ENCODE assay signal across 16 cellular contexts in genomic region chr19:49552749-49553148, GRCh38. TPM values are rescaled to one million over a fixed set of nuclear protein-coding genes. Genes with fewer than 3 reads are reported as not detected.
DNase-seq lines count a peak whose midpoint lies in the region; ATAC-seq and TF ChIP-seq lines count a peak whose summit lies in the region.
"Had no signal": no experiment of that assay in that cellular context is flagged by ENCODE, and none has a peak within 500 bp of the region (broad histone marks: within the 10 kb centered on the region; RNA-seq: fewer than 3 reads in every experiment).

No MANE protein-coding gene starts in this region.

- peak overlapping the region; percentile 63 for H3K27ac Mint-ChIP-seq in activated B cell treated with CpG ODN at 0.5 μM for 24 hours
- peak overlapping the region; percentile 97 for H3K27ac Mint-ChIP-seq in progenitor cell of endocrine pancreas

- H3K36me3 Mint-ChIP-seq in activated B cell treated with CpG ODN at 0.5 μM for 24 hours (ENCODE audit: low read depth) = peaks cover 34% of the 10 kb centered on the region
- peaks cover 26% of the 10 kb centered on the region for H3K36me3 Mint-ChIP-seq in progenitor cell of endocrine pancreas (ENCODE audit: insufficient read depth)

- no peaks in the 10 kb centered on the region for H3K27me3 Mint-ChIP-seq in activated B cell treated with CpG ODN at 0.5 μM for 24 hours
- no peaks in the 10 kb centered on the region for H3K27me3 Mint-ChIP-seq in progenitor cell of endocrine pancreas

- H3K9me3 Mint-ChIP-seq in activated B cell treated with CpG ODN at 0.5 μM for 24 hours (no peaks in the 10 kb centered on the region), progenitor cell of endocrine pancreas (ENCODE audit: low read depth) (no peaks in the 10 kb centered on the region)
- H3K9me3 Mint-ChIP-seq: H9 had no signal

- peaks cover 10% of the 10 kb centered on the region for H3K4me1 ChIP-seq in colonic mucosa
- H3K4me1 ChIP-seq: tibial artery had no signal

- H3K27me3 ChIP-seq in colonic mucosa = no peaks in the 10 kb centered on the region
- H3K27me3 ChIP-seq: brain microvascular endothelial cell, tibial artery had no signal

- no peak for TF ChIP-seq CTCF in activated B cell treated with CpG ODN at 0.5 μM for 24 hours (IDR thresholded peaks at IDR 0.05)
- no peak for TF ChIP-seq CTCF in colonic mucosa (IDR thresholded peaks at IDR 0.05)
- no peak for TF ChIP-seq CTCF in progenitor cell of endocrine pancreas (IDR thresholded peaks at IDR 0.05; ENCODE audit: unreplicated experiment)

- H3K4me1 Mint-ChIP-seq in activated B cell treated with CpG ODN at 0.5 μM for 24 hours = peaks cover 14% of the 10 kb centered on the region
- H3K4me1 Mint-ChIP-seq in progenitor cell of endocrine pancreas (ENCODE audit: low read depth) = peaks cover 27% of the 10 kb centered on the region

- H3K4me3 ChIP-seq in colonic mucosa = no peak overlapping the region
- H3K4me3 ChIP-seq: tibial artery had no signal

- intact Hi-C loops in activated B cell treated with CpG ODN at 0.5 μM for 24 hours (cut with micrococcal nuclease) = no loop called here
- intact Hi-C loops in colonic mucosa (cut with DNase I) = no loop called here

- POLR2A ChIA-PET in activated B cell treated with CpG ODN at 0.5 μM for 24 hours (lab: Charles Lee) = interaction anchor here (1.1 kb wide), 1 partner anchor 10 kb away, joined by 6 read pairs; no protein-coding TSS in a partner anchor

- peak; percentile 15 to 24 for DNase-seq in NOMO-1 (lab: John Stamatoyannopoulos, UW; ENCODE audit: unreplicated experiment in 2 of 2)
- no peak for DNase-seq in NOMO-1 treated with dmso at 0.1 percent for 144 hours (lab: John Stamatoyannopoulos, UW; ENCODE audit: unreplicated experiment)
- no peak for DNase-seq in activated B cell treated with CpG ODN at 0.5 μM for 24 hours
- DNase-seq in colonic mucosa = no peak
- DNase-seq in progenitor cell of endocrine pancreas (ENCODE audit: low spot score, unreplicated experiment) = no peak
- no peak for DNase-seq in OCI-M2 (lab: John Stamatoyannopoulos, UW; ENCODE audit: unreplicated experiment)
- DNase-seq: brain microvascular endothelial cell, DMS153, H9, mesenchymal stem cell, NCI-H1417 treated with DMSO at 0.1 percent for 48 hours, NCI-H748 treated with DMSO at 0.1 percent for 48 hours, SK-N-SH, tibial artery had no signal

- H3K4me3 Mint-ChIP-seq in activated B cell treated with CpG ODN at 0.5 μM for 24 hours (no peak overlapping the region), progenitor cell of endocrine pancreas (ENCODE audit: low read depth) (no peak overlapping the region)
- H3K4me3 Mint-ChIP-seq: H9 had no signal

- ATAC-seq in activated B cell treated with CpG ODN at 0.5 μM for 24 hours (ENCODE audit: low read depth) (no peak), GM18909 (IDR thresholded peaks at IDR 0.05; ENCODE audit: poor library complexity, unreplicated experiment) (no peak), HG02973 (IDR thresholded peaks at IDR 0.05; ENCODE audit: unreplicated experiment) (no peak)

- no peaks in the 10 kb centered on the region for H3K9me3 ChIP-seq in colonic mucosa
- H3K9me3 ChIP-seq: SK-N-SH, tibial artery had no signal

- peak overlapping the region; percentile 83 for H3K27ac ChIP-seq in colonic mucosa
- H3K27ac ChIP-seq: brain microvascular endothelial cell, tibial artery had no signal

- H3K9ac ChIP-seq in colonic mucosa (ENCODE audit: low read depth in 2 of 2, low read length in 2 of 2) = peak overlapping the region in 1 of 2 donors; percentile 71
- H3K9ac ChIP-seq: SK-N-SH had no signal

- CTCF ChIA-PET in activated B cell treated with CpG ODN at 0.5 μM for 24 hours (lab: Charles Lee) = interaction anchor here (1.2 to 1.3 kb wide), 2 partner anchors 17 to 49 kb away, joined by 3 to 5 read pairs; no protein-coding TSS in a partner anchor

- H3K36me3 ChIP-seq in colonic mucosa = no peaks in the 10 kb centered on the region

RNA-seq across cellular contexts. Expression of gene RCN3, which starts 24.9 kb away (rescaled TPM):
- 0.89 and 1.1 TPM in 2 replicates for total RNA-seq in activated B cell treated with CpG ODN at 0.5 μM for 24 hours
- 10 to 100 TPM; 16.9 to 55.1 TPM for total RNA-seq in colonic mucosa
- total RNA-seq in progenitor cell of endocrine pancreas = 43.4 and 58.0 TPM in 2 replicates

RNA-seq across cellular contexts. Expression of gene NOSIP, which starts 27.6 kb away (rescaled TPM):
- total RNA-seq in activated B cell treated with CpG ODN at 0.5 μM for 24 hours (49.9 and 54.8 TPM in 2 replicates), colonic mucosa (10 to 100 TPM; 63.2 to 91.2 TPM), progenitor cell of endocrine pancreas (75.0 and 82.1 TPM in 2 replicates)

RNA-seq across cellular contexts. Expression of gene PRRG2, which starts 28.4 kb away (rescaled TPM):
- total RNA-seq in activated B cell treated with CpG ODN at 0.5 μM for 24 hours (1.8 and 2.2 TPM in 2 replicates), colonic mucosa (10 to 100 TPM; 16.2 to 20.2 TPM), progenitor cell of endocrine pancreas (6.8 and 8.3 TPM in 2 replicates)

RNA-seq across cellular contexts. Expression of gene PRR12, which starts 38.2 kb away (rescaled TPM):
- 37.1 and 42.1 TPM in 2 replicates for total RNA-seq in activated B cell treated with CpG ODN at 0.5 μM for 24 hours
- 10 to 100 TPM; 17.5 to 33.1 TPM for total RNA-seq in colonic mucosa
- total RNA-seq in progenitor cell of endocrine pancreas = 61.2 and 64.5 TPM in 2 replicates

RNA-seq across cellular contexts. Expression of gene FCGRT, which starts 40.3 kb away (rescaled TPM):
- 17.4 and 18.8 TPM in 2 replicates for total RNA-seq in activated B cell treated with CpG ODN at 0.5 μM for 24 hours
- 100 to 1,000 TPM; 285 to 621 TPM for total RNA-seq in colonic mucosa
- total RNA-seq in progenitor cell of endocrine pancreas = 153 and 169 TPM in 2 replicates

Comparison
In these comparisons a context has a peak if more than half of its experiments do, and no peak if none do; other contexts are left out.
1. DNase-seq: peak in NOMO-1 (2 of 2); none in NOMO-1 treated with dmso at 0.1 percent for 144 hours (single experiment), activated B cell treated with CpG ODN at 0.5 μM for 24 hours (single experiment), colonic mucosa (single experiment), progenitor cell of endocrine pancreas (single experiment) and OCI-M2 (single experiment).